In the genomic region with DNA sequence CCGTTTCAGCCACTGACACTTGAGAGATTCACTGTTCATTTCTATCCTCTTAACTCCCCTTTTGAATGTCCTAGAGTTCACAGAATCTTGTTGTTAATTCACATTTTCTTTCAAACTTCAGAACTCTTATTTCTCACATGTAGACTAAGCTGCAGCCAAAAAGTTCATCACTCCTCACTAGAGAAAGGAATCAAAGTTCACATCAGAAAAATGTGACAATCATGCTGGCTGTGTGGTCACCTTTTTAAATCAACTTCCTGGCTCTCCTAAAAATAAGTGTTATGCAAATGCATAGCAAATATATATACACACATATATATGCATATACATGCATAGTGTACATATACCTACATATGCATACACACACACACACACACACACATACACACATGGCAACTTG, we compare ENCODE assay signal across 1 cellular context.
TF ChIP-seq lines count a peak whose summit lies in the region.

No MANE protein-coding gene starts in this region.

TF ChIP-seq in HepG2, 621 proteins besides CTCF, POLR2A, EP300 and RAD21 (continued from another document):
- TF ChIP-seq, protein P1, sequence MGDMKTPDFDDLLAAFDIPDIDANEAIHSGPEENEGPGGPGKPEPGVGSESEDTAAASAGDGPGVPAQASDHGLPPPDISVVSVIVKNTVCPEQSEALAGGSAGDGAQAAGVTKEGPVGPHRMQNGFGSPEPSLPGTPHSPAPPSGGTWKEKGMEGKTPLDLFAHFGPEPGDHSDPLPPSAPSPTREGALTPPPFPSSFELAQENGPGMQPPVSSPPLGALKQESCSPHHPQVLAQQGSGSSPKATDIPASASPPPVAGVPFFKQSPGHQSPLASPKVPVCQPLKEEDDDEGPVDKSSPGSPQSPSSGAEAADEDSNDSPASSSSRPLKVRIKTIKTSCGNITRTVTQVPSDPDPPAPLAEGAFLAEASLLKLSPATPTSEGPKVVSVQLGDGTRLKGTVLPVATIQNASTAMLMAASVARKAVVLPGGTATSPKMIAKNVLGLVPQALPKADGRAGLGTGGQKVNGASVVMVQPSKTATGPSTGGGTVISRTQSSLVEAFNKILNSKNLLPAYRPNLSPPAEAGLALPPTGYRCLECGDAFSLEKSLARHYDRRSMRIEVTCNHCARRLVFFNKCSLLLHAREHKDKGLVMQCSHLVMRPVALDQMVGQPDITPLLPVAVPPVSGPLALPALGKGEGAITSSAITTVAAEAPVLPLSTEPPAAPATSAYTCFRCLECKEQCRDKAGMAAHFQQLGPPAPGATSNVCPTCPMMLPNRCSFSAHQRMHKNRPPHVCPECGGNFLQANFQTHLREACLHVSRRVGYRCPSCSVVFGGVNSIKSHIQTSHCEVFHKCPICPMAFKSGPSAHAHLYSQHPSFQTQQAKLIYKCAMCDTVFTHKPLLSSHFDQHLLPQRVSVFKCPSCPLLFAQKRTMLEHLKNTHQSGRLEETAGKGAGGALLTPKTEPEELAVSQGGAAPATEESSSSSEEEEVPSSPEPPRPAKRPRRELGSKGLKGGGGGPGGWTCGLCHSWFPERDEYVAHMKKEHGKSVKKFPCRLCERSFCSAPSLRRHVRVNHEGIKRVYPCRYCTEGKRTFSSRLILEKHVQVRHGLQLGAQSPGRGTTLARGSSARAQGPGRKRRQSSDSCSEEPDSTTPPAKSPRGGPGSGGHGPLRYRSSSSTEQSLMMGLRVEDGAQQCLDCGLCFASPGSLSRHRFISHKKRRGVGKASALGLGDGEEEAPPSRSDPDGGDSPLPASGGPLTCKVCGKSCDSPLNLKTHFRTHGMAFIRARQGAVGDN (CRISPR knock-in tag; IDR thresholded peaks at IDR 0.05): no peak
- TF ChIP-seq EED (CRISPR knock-in tag; IDR thresholded peaks at IDR 0.05) (no peak), BRCA1 (CRISPR knock-in tag; IDR thresholded peaks at IDR 0.05) (no peak), SMC3 (IDR thresholded peaks at IDR 0.05; ENCODE audit: low read length) (no peak), MAZ (IDR thresholded peaks at IDR 0.05; ENCODE audit: borderline replicate concordance, low read depth, low read length) (no peak), MAZ (CRISPR knock-in tag; IDR thresholded peaks at IDR 0.05; ENCODE audit: low read depth) (no peak), ELF3 (CRISPR knock-in tag; IDR thresholded peaks at IDR 0.05) (no peak), PHF20 (CRISPR knock-in tag; IDR thresholded peaks at IDR 0.05) (no peak), PLRG1 (conservative IDR thresholded peaks at IDR 0.05) (no peak)
- TF ChIP-seq, protein P2, sequence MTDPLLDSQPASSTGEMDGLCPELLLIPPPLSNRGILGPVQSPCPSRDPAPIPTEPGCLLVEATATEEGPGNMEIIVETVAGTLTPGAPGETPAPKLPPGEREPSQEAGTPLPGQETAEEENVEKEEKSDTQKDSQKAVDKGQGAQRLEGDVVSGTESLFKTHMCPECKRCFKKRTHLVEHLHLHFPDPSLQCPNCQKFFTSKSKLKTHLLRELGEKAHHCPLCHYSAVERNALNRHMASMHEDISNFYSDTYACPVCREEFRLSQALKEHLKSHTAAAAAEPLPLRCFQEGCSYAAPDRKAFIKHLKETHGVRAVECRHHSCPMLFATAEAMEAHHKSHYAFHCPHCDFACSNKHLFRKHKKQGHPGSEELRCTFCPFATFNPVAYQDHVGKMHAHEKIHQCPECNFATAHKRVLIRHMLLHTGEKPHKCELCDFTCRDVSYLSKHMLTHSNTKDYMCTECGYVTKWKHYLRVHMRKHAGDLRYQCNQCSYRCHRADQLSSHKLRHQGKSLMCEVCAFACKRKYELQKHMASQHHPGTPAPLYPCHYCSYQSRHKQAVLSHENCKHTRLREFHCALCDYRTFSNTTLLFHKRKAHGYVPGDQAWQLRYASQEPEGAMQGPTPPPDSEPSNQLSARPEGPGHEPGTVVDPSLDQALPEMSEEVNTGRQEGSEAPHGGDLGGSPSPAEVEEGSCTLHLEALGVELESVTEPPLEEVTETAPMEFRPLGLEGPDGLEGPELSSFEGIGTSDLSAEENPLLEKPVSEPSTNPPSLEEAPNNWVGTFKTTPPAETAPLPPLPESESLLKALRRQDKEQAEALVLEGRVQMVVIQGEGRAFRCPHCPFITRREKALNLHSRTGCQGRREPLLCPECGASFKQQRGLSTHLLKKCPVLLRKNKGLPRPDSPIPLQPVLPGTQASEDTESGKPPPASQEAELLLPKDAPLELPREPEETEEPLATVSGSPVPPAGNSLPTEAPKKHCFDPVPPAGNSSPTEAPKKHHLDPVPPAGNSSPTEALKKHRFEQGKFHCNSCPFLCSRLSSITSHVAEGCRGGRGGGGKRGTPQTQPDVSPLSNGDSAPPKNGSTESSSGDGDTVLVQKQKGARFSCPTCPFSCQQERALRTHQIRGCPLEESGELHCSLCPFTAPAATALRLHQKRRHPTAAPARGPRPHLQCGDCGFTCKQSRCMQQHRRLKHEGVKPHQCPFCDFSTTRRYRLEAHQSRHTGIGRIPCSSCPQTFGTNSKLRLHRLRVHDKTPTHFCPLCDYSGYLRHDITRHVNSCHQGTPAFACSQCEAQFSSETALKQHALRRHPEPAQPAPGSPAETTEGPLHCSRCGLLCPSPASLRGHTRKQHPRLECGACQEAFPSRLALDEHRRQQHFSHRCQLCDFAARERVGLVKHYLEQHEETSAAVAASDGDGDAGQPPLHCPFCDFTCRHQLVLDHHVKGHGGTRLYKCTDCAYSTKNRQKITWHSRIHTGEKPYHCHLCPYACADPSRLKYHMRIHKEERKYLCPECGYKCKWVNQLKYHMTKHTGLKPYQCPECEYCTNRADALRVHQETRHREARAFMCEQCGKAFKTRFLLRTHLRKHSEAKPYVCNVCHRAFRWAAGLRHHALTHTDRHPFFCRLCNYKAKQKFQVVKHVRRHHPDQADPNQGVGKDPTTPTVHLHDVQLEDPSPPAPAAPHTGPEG (CRISPR knock-in tag; IDR thresholded peaks at IDR 0.05): no peak
- TF ChIP-seq, protein P3, sequence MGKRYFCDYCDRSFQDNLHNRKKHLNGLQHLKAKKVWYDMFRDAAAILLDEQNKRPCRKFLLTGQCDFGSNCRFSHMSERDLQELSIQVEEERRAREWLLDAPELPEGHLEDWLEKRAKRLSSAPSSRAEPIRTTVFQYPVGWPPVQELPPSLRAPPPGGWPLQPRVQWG (CRISPR knock-in tag; IDR thresholded peaks at IDR 0.05; ENCODE audit: borderline replicate concordance, low read depth): no peak
